In genomic region chr1:165633624-165634023, GRCh38 we compare ENCODE assay signal across 10 cellular contexts. TPM values are rescaled to one million over a fixed set of nuclear protein-coding genes. Genes with fewer than 3 reads are reported as not detected.
DNase-seq lines count a peak whose midpoint lies in the region; TF ChIP-seq lines count a peak whose summit lies in the region.
"Had no signal": no experiment of that assay in that cellular context is flagged by ENCODE, and none has a peak within 500 bp of the region (broad histone marks: within the 10 kb centered on the region; RNA-seq: fewer than 3 reads in every experiment).

No MANE protein-coding gene starts in this region.

- H3K4me3 ChIP-seq in HEK293 (ENCODE audit: low read depth, low read length) (no peak overlapping the region), ascending aorta (peak overlapping the region; percentile 4 to 90), mesenchymal stem cell (ENCODE audit: insufficient read depth in 1 of 2, low read depth in 1 of 2, low read length in 2 of 2) (peak overlapping the region in 1 of 2 experiments; percentile 97)

- no peak overlapping the region for H2BK12ac ChIP-seq in mesenchymal stem cell (ENCODE audit: low read length in 2 of 2)

- no peak overlapping the region for H4K91ac ChIP-seq in mesenchymal stem cell (ENCODE audit: low read length)

- H3K4ac ChIP-seq in mesenchymal stem cell (ENCODE audit: low read depth in 1 of 2, low read length in 2 of 2): no peak overlapping the region

- H3K23ac ChIP-seq in mesenchymal stem cell (ENCODE audit: low read length in 2 of 2): no peak overlapping the region

- no peak overlapping the region for H3K18ac ChIP-seq in mesenchymal stem cell (ENCODE audit: low read depth in 1 of 2, low read length in 2 of 2)

- POLR2A ChIA-PET in HEK293 (lab: Yijun Ruan, JAX): no interaction called here

- TF ChIP-seq CTCF in HEK293 (tag by site-specific recombination; IDR thresholded peaks at IDR 0.05): no peak
- TF ChIP-seq CTCF in ascending aorta (IDR thresholded peaks at IDR 0.05): no peak

- H2BK120ac ChIP-seq in mesenchymal stem cell (ENCODE audit: low read depth, low read length): no peak overlapping the region

- no peak overlapping the region for H2BK15ac ChIP-seq in mesenchymal stem cell (ENCODE audit: low read depth, poor library complexity, severe bottlenecking)

- H3K9me3 ChIP-seq in HEK293 (ENCODE audit: control insufficient read depth, insufficient read depth, low read depth, low read length) (no peaks in the 10 kb centered on the region), ascending aorta (no peaks in the 10 kb centered on the region), mesenchymal stem cell (ENCODE audit: control insufficient read depth, low read length) (no peaks in the 10 kb centered on the region)

- intact Hi-C loops in ascending aorta (cut with DNase I): no loop called here

- peaks cover 0 to 4% of the 10 kb centered on the region in 2 experiments; a peak in 2 of 3 replicates for H3K36me3 ChIP-seq in HEK293 (ENCODE audit: control insufficient read depth in 2 of 2, insufficient read depth in 1 of 2, low read length in 2 of 2)
- no peaks in the 10 kb centered on the region for H3K36me3 ChIP-seq in ascending aorta
- H3K36me3 ChIP-seq in mesenchymal stem cell (ENCODE audit: control insufficient read depth in 1 of 2, insufficient read depth in 2 of 2, low read depth in 1 of 2, low read length in 2 of 2): peaks cover 0 to 17% of the 10 kb centered on the region in 2 experiments

- no peak overlapping the region for H2AK5ac ChIP-seq in mesenchymal stem cell (ENCODE audit: low read length, severe bottlenecking)

- H2BK5ac ChIP-seq in mesenchymal stem cell (ENCODE audit: low read depth, low read length, poor library complexity, severe bottlenecking): no peak overlapping the region

- peaks cover 1% of the 10 kb centered on the region for H3K79me1 ChIP-seq in mesenchymal stem cell (replicated peaks; ENCODE audit: low read length, poor library complexity, severe bottlenecking)

- H3K4me2 ChIP-seq in mesenchymal stem cell (ENCODE audit: low read length, poor library complexity, severe bottlenecking): peak overlapping the region; percentile 13

- H3K9ac ChIP-seq in mesenchymal stem cell (ENCODE audit: low read length): peak overlapping the region; percentile 99

- H3K14ac ChIP-seq in mesenchymal stem cell (ENCODE audit: low read length in 2 of 2): no peak overlapping the region

- CTCF ChIA-PET in HEK293 (lab: Yijun Ruan, JAX): interaction anchor here (1.1 kb wide), 1 partner anchor 280 kb away, joined by 3 read pairs; no protein-coding TSS in a partner anchor

- no peaks in the 10 kb centered on the region for H3K27me3 ChIP-seq in ascending aorta
- no peaks in the 10 kb centered on the region for H3K27me3 ChIP-seq in mesenchymal stem cell (ENCODE audit: control insufficient read depth in 1 of 2, insufficient read depth in 1 of 2, low read length in 2 of 2)

- peak; percentile 60 for DNase-seq in CD1c-positive myeloid dendritic cell (ENCODE audit: extremely low spot score)
- no peak for DNase-seq in ascending aorta (ENCODE audit: low spot score in 2 of 2)
- DNase-seq in mesenchymal stem cell: peak; percentile 72
- no peak for DNase-seq in NCI-H146 (lab: John Stamatoyannopoulos, UW)
- DNase-seq in NCI-H1694 (lab: John Stamatoyannopoulos, UW): no peak
- no peak for DNase-seq in inferior parietal cortex (ENCODE audit: extremely low spot score)
- no peak for DNase-seq in GF-D8 (lab: John Stamatoyannopoulos, UW)
- DNase-seq: activated CD4-positive, CD25-positive, alpha-beta regulatory T cell treated with anti-CD3 and anti-CD28 coated beads, Interleukin-2, amount 50 U/mL, for 72 hours; Kasumi-1 had no signal

- no peak overlapping the region for H4K8ac ChIP-seq in mesenchymal stem cell (ENCODE audit: low read length)

- no peak overlapping the region for H2AFZ ChIP-seq in mesenchymal stem cell (ENCODE audit: low read depth, low read length)

- H3K4me1 ChIP-seq in HEK293 (ENCODE audit: control insufficient read depth, insufficient read depth, low read length): peaks cover 5% of the 10 kb centered on the region
- H3K4me1 ChIP-seq in ascending aorta: peaks cover 3 to 42% of the 10 kb centered on the region in 2 donors
- H3K4me1 ChIP-seq in mesenchymal stem cell (ENCODE audit: control insufficient read depth, insufficient read depth, low read depth, low read length): peaks cover 8% of the 10 kb centered on the region

- WGBS in mesenchymal stem cell: 79% methylated on average over 3 of the region's 3 CpGs

- no peak overlapping the region for H3K27ac ChIP-seq in HEK293 (ENCODE audit: extremely low read depth, low read depth, low read length)
- peak overlapping the region; percentile 15 to 91 for H3K27ac ChIP-seq in ascending aorta
- H3K27ac ChIP-seq in mesenchymal stem cell (ENCODE audit: low read length, poor library complexity, severe bottlenecking): no peak overlapping the region

TF ChIP-seq in HEK293, 187 proteins besides CTCF, POLR2A, EP300 and RAD21:
- TF ChIP-seq ZNF362 (tag by site-specific recombination; IDR thresholded peaks at IDR 0.05) (peak; percentile 68), KLF9 (tag by site-specific recombination; IDR thresholded peaks at IDR 0.05; ENCODE audit: low read depth) (no peak), ZFP37 (tag by site-specific recombination; IDR thresholded peaks at IDR 0.05) (no peak), ZNF114 (tag by site-specific recombination; IDR thresholded peaks at IDR 0.05) (no peak), PRDM1 (tag by site-specific recombination; IDR thresholded peaks at IDR 0.05) (no peak)
- TF ChIP-seq, protein P1, sequence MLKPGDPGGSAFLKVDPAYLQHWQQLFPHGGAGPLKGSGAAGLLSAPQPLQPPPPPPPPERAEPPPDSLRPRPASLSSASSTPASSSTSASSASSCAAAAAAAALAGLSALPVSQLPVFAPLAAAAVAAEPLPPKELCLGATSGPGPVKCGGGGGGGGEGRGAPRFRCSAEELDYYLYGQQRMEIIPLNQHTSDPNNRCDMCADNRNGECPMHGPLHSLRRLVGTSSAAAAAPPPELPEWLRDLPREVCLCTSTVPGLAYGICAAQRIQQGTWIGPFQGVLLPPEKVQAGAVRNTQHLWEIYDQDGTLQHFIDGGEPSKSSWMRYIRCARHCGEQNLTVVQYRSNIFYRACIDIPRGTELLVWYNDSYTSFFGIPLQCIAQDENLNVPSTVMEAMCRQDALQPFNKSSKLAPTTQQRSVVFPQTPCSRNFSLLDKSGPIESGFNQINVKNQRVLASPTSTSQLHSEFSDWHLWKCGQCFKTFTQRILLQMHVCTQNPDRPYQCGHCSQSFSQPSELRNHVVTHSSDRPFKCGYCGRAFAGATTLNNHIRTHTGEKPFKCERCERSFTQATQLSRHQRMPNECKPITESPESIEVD (tag by site-specific recombination; IDR thresholded peaks at IDR 0.05): 0 out of 2 replicates have a peak, but pooled peaks have one; percentile 22

RNA-seq across cellular contexts. Expression of gene MGST3, which starts 2.6 kb away (rescaled TPM):
- 177 TPM for total RNA-seq in ascending aorta
- polyA plus RNA-seq in mesenchymal stem cell (2013, experiment 1 of 2): 532 TPM
- polyA plus RNA-seq in mesenchymal stem cell (2013, experiment 2 of 2): 548 TPM

Comparison
In these comparisons a context has a peak if more than half of its experiments do, and no peak if none do; other contexts are left out.
1. DNase-seq: peak in CD1c-positive myeloid dendritic cell (single experiment) and mesenchymal stem cell (single experiment); none in ascending aorta (0 of 2), NCI-H146 (single experiment), NCI-H1694 (single experiment), inferior parietal cortex (single experiment) and GF-D8 (single experiment).
2. H3K27ac ChIP-seq: peak in ascending aorta (2 of 2); none in HEK293 (single experiment) and mesenchymal stem cell (single experiment).